8 cellular contexts compared by ENCODE assay signal in genomic region chr16:53053967-53054669, GRCh38. TPM values are rescaled to one million over a fixed set of nuclear protein-coding genes. Genes with fewer than 3 reads are reported as not detected.
A peak's percentile ranks its signal among the peaks of the same experiment; 100 is the strongest.
DNase-seq lines count a peak whose midpoint lies in the region; ATAC-seq and TF ChIP-seq lines count a peak whose summit lies in the region.

No MANE protein-coding gene starts in this region.

- H3K27ac Mint-ChIP-seq in naive thymus-derived CD4-positive, alpha-beta T cell, result peak overlapping the region in 3 of 9 donors; percentile 14 to 86 (median 28)

- no peaks in the 10 kb centered on the region for H3K36me3 ChIP-seq in SK-N-SH (replicated peaks in 1 of 2; ENCODE audit: control insufficient read depth in 1 of 2, insufficient read depth in 2 of 2, low read length in 1 of 2)
- no peaks in the 10 kb centered on the region for H3K36me3 ChIP-seq in endocrine pancreas (ENCODE audit: control insufficient read depth, insufficient read depth, low read length)
- H3K36me3 ChIP-seq in naive thymus-derived CD4-positive, alpha-beta T cell (ENCODE audit: control insufficient read depth in 2 of 3, insufficient read depth in 3 of 3, low read length in 3 of 3), result no peaks in the 10 kb centered on the region

- H3K4me3 Mint-ChIP-seq in naive thymus-derived CD4-positive, alpha-beta T cell, result peak overlapping the region; percentile 75 to 88 (median 84)

- TF ChIP-seq RAD21 in SK-N-SH (IDR thresholded peaks at IDR 0.05; ENCODE audit: low read length), result no peak

- H3K9me2 ChIP-seq in SK-N-SH, result no peaks in the 10 kb centered on the region

- H3K9me3 Mint-ChIP-seq in naive thymus-derived CD4-positive, alpha-beta T cell, result no peaks in the 10 kb centered on the region

- peaks cover 16% of the 10 kb centered on the region for H3F3A ChIP-seq in SK-N-SH (replicated peaks; ENCODE audit: insufficient read depth)

- H3K27ac ChIP-seq in SK-N-SH (ENCODE audit: low read depth in 2 of 2, low read length in 1 of 2), result peak overlapping the region; percentile 88 to 91
- H3K27ac ChIP-seq in naive thymus-derived CD4-positive, alpha-beta T cell (ENCODE audit: low read depth, low read length), result no peak overlapping the region

- H3K79me2 ChIP-seq in SK-N-SH (ENCODE audit: insufficient read depth), result peaks cover 56% of the 10 kb centered on the region

- peak overlapping the region; percentile 91; the same call in 1 of the 2 replicates for H2AFZ ChIP-seq in SK-N-SH (ENCODE audit: low read depth)

- H3K27me3 Mint-ChIP-seq in naive thymus-derived CD4-positive, alpha-beta T cell, result peaks cover 0 to 8% (median 5%) of the 10 kb centered on the region in 5 donors

- CTCF ChIA-PET in SK-N-SH (lab: Yijun Ruan, JAX), result interaction anchor here (0.7 to 5.2 kb wide), 48 partner anchors 9 to 986 kb away, joined by 3 to 50 read pairs (median 7); no protein-coding TSS in a partner anchor
- CTCF ChIA-PET in naive thymus-derived CD4-positive, alpha-beta T cell (lab: Charles Lee), result interaction anchor here (1.2 to 2.3 kb wide), 3 partner anchors 105 to 455 kb away, joined by 6 to 21 read pairs (median 8); no protein-coding TSS in a partner anchor

- H3K9ac ChIP-seq in SK-N-SH (peak overlapping the region; percentile 76; the same call in 1 of the 2 replicates), endocrine pancreas (ENCODE audit: control insufficient read depth, insufficient read depth, low read length) (peak overlapping the region; percentile 79)

- no peaks in the 10 kb centered on the region for H3K36me3 Mint-ChIP-seq in naive thymus-derived CD4-positive, alpha-beta T cell

- no peak for TF ChIP-seq EP300 in SK-N-SH (IDR thresholded peaks at IDR 0.05; ENCODE audit: borderline replicate concordance in 1 of 2, low read depth in 1 of 2, low read length in 1 of 2)

- no peaks in the 10 kb centered on the region for H3K9me3 ChIP-seq in SK-N-SH
- no peaks in the 10 kb centered on the region for H3K9me3 ChIP-seq in endocrine pancreas (ENCODE audit: control insufficient read depth, low read length)
- H3K9me3 ChIP-seq in naive thymus-derived CD4-positive, alpha-beta T cell (ENCODE audit: control insufficient read depth in 2 of 3, low read length in 3 of 3), result no peaks in the 10 kb centered on the region

- POLR2A ChIA-PET in SK-N-SH (lab: Yijun Ruan, JAX), result interaction anchor here (1.1 to 2.1 kb wide), 6 partner anchors 27 to 154 kb away, joined by 4 to 18 read pairs (median 6); no protein-coding TSS in a partner anchor
- POLR2A ChIA-PET in naive thymus-derived CD4-positive, alpha-beta T cell (lab: Charles Lee), result interaction anchor here (0.6 kb wide), 1 partner anchor 103 kb away, joined by 3 read pairs; no protein-coding TSS in a partner anchor

- no peak for TF ChIP-seq CTCF in AG10803 (conservative IDR thresholded peaks at IDR 0.05; ENCODE audit: low read length)
- no peak for TF ChIP-seq CTCF in SK-N-SH (IDR thresholded peaks at IDR 0.05)

- intact Hi-C loops in naive thymus-derived CD4-positive, alpha-beta T cell (cut with micrococcal nuclease), result loop anchor here (1.0 to 10.0 kb wide), 7 partner anchors 45 to 651 kb away; partner anchors contain the start of genes AKTIP (in 1 of the 2), FTO (in 1 of the 2) and RPGRIP1L (in 1 of the 2)

- ATAC-seq in GM18907 (IDR thresholded peaks at IDR 0.05; ENCODE audit: unreplicated experiment) (peak; percentile 40), HG03280 (IDR thresholded peaks at IDR 0.05; ENCODE audit: unreplicated experiment) (peak; percentile 33)
- peak; percentile 36 for ATAC-seq in naive thymus-derived CD4-positive, alpha-beta T cell

- no peaks in the 10 kb centered on the region for H4K20me1 ChIP-seq in SK-N-SH (ENCODE audit: insufficient read depth)

- peaks cover 6 to 42% (median 12%) of the 10 kb centered on the region in 7 donors for H3K4me1 Mint-ChIP-seq in naive thymus-derived CD4-positive, alpha-beta T cell

- H3K4me3 ChIP-seq in AG10803 (ENCODE audit: low read length) (peak overlapping the region; percentile 80), SK-N-SH (ENCODE audit: low read depth in 2 of 2, low read length in 1 of 2) (peak overlapping the region; percentile 57 to 95), endocrine pancreas (ENCODE audit: control insufficient read depth, insufficient read depth, low read length) (no peak overlapping the region)
- H3K4me3 ChIP-seq in naive thymus-derived CD4-positive, alpha-beta T cell (ENCODE audit: low read length), result peak overlapping the region; percentile 74

- DNase-seq in AG10803 (ENCODE audit: low read depth) (no peak), SK-N-SH (peak; percentile 50), HuH-7.5 (ENCODE audit: low spot score) (no peak), NCI-H2107 (lab: John Stamatoyannopoulos, UW) (no peak)
- DNase-seq in naive thymus-derived CD4-positive, alpha-beta T cell, result peak in 1 of 9 donors; percentile 22

- 71% methylated on average over 13 of the region's 13 CpGs for WGBS in SK-N-SH (ENCODE audit: low lambda C conversion rate)

- H3K4me1 ChIP-seq in SK-N-SH (ENCODE audit: control insufficient read depth in 1 of 2, insufficient read depth in 2 of 2, low read depth in 1 of 2, low read length in 1 of 2), result peaks cover 12 to 14% of the 10 kb centered on the region in 2 experiments; a peak in 2 of 4 replicates
- no peaks in the 10 kb centered on the region for H3K4me1 ChIP-seq in endocrine pancreas (ENCODE audit: control insufficient read depth, insufficient read depth, low read length)
- peaks cover 6 to 9% of the 10 kb centered on the region in 2 donors for H3K4me1 ChIP-seq in naive thymus-derived CD4-positive, alpha-beta T cell (ENCODE audit: control insufficient read depth in 2 of 2, insufficient read depth in 2 of 2, low read length in 2 of 2)

- peak overlapping the region; percentile 95 for H3K4me2 ChIP-seq in SK-N-SH

- H3K27me3 ChIP-seq in SK-N-SH (ENCODE audit: insufficient read depth) (no peaks in the 10 kb centered on the region), endocrine pancreas (ENCODE audit: control insufficient read depth, insufficient read depth, low read length) (no peaks in the 10 kb centered on the region)
- H3K27me3 ChIP-seq in naive thymus-derived CD4-positive, alpha-beta T cell (ENCODE audit: control insufficient read depth in 2 of 2, insufficient read depth in 2 of 2, low read length in 2 of 2), result no peaks in the 10 kb centered on the region

TF ChIP-seq in SK-N-SH, 30 proteins besides CTCF, POLR2A, EP300 and RAD21:
- TF ChIP-seq MEF2A (IDR thresholded peaks at IDR 0.05; ENCODE audit: borderline replicate concordance, low read depth), result no peak
- no peak for TF ChIP-seq YY1 (IDR thresholded peaks at IDR 0.05; ENCODE audit: low read depth)
- peak; percentile 13; the same call in 1 of the 2 replicates for TF ChIP-seq SMC3 (IDR thresholded peaks at IDR 0.05; ENCODE audit: low read depth, low read length)
- TF ChIP-seq MAX (IDR thresholded peaks at IDR 0.05; ENCODE audit: low read depth), result no peak

RNA-seq across cellular contexts. Expression of gene CHD9, which starts 0.7 kb away (rescaled TPM):
- 6.2 and 9.2 TPM in 2 replicates for polyA plus RNA-seq in SK-N-SH (2012; rRNA removed)
- 8.2 and 10.6 TPM in 2 replicates for polyA plus RNA-seq in SK-N-SH (2012; cell fraction: cytosol; rRNA removed)
- polyA plus RNA-seq in SK-N-SH (2012; cell fraction: nucleus; rRNA removed), result 10.2 and 20.1 TPM in 2 replicates
- 10 to 100 TPM; 23.8 to 46.4 (median 36.3) TPM for total RNA-seq in naive thymus-derived CD4-positive, alpha-beta T cell
- polyA plus RNA-seq in naive thymus-derived CD4-positive, alpha-beta T cell, result 10 to 100 TPM; 24.1 to 30.6 TPM

RNA-seq across cellular contexts. Expression of gene CHD9NB, which starts 1.4 kb away (rescaled TPM):
- polyA plus RNA-seq in SK-N-SH (2012; rRNA removed), result 2.5 and 2.7 TPM in 2 replicates
- 2.0 and 2.3 TPM in 2 replicates for polyA plus RNA-seq in SK-N-SH (2012; cell fraction: cytosol; rRNA removed)
- polyA plus RNA-seq in SK-N-SH (2012; cell fraction: nucleus; rRNA removed), result 4.0 and 5.2 TPM in 2 replicates
- under 1 TPM in 1 of 5 experiments, not detected in 4; 0.22 TPM for total RNA-seq in naive thymus-derived CD4-positive, alpha-beta T cell
- not detected for polyA plus RNA-seq in naive thymus-derived CD4-positive, alpha-beta T cell
